Comparison of ENCODE assay signal across 9 cellular contexts in the genomic region with DNA sequence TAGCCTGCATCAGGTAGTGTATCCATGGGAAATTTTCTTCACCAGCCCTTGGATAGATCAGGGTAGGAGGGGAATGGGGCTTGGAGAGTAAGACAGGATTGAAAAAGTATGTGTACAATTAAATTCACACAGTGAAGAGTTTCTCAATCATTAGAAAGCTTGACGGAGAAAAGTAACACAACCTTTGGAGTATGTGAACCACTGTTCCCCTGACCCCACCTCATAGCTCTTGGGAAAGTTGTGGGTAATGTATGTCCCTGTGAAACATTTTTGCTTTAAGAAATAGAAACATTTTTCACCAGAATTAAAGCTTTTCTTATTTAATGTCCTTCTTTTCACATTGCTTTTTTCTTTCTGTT. TPM values are rescaled to one million over a fixed set of nuclear protein-coding genes. Genes with fewer than 3 reads are reported as not detected.
DNase-seq lines count a peak whose midpoint lies in the region; ATAC-seq lines count a peak whose summit lies in the region.
"Had no signal": no experiment of that assay in that cellular context is flagged by ENCODE, and none has a peak within 500 bp of the region (broad histone marks: within the 10 kb centered on the region; RNA-seq: fewer than 3 reads in every experiment).

No MANE protein-coding gene starts in this region.

- peak overlapping the region; percentile 45 to 65 (median 49) for H3K4me3 ChIP-seq in skeletal muscle tissue (ENCODE audit: low read length in 3 of 3)

- ATAC-seq in GM19328 (IDR thresholded peaks at IDR 0.05; ENCODE audit: unreplicated experiment) (peak; percentile 20), HG03045 (IDR thresholded peaks at IDR 0.05; ENCODE audit: unreplicated experiment) (peak; percentile 19)

- H3K27ac ChIP-seq in cingulate gyrus (ENCODE audit: low read depth, low read length) (peak overlapping the region; percentile 4), skeletal muscle tissue (ENCODE audit: low read depth, low read length) (peak overlapping the region; percentile 69)

- no peaks in the 10 kb centered on the region for H3K36me3 ChIP-seq in skeletal muscle tissue (ENCODE audit: control insufficient read depth in 3 of 3, insufficient read depth in 3 of 3, low read length in 3 of 3)

- in situ Hi-C loops in ACHN (cut with HindIII; ENCODE audit: low pct_ligation_motif_present, low pct_unique_long_range_greater_than_20kb, low sequenced_read_pairs), result no loop called here

- no peaks in the 10 kb centered on the region for H3K27me3 ChIP-seq in skeletal muscle tissue (ENCODE audit: control insufficient read depth in 3 of 3, insufficient read depth in 3 of 3, low read length in 3 of 3)

- H3K9me3 ChIP-seq in skeletal muscle tissue (ENCODE audit: control insufficient read depth in 3 of 3, low read length in 3 of 3), result no peaks in the 10 kb centered on the region

- DNase-seq in A172 (ENCODE audit: low spot score) (no peak), NCI-H2196 (lab: John Stamatoyannopoulos, UW; ENCODE audit: unreplicated experiment) (no peak), posterior cingulate gyrus (no peak), ACHN (no peak)

- H3K9ac ChIP-seq in skeletal muscle tissue (ENCODE audit: low read depth in 1 of 3, low read length in 3 of 3), result no peak overlapping the region

- intact Hi-C loops in posterior cingulate gyrus (cut with DNase I), result no loop called here

- H3K4me1 ChIP-seq in skeletal muscle tissue (ENCODE audit: control insufficient read depth in 3 of 3, insufficient read depth in 3 of 3, low read length in 3 of 3), result peaks cover 0 to 4% (median 3%) of the 10 kb centered on the region in 3 donors

RNA-seq across cellular contexts. Expression of gene CASP1, which starts 0.3 kb away (rescaled TPM):
- total RNA-seq in skeletal muscle tissue, result 11.5 TPM
- total RNA-seq in A172 (2014; rRNA removed; shearing (Covaris generic)), result 3.1 and 5.1 TPM in 2 replicates

RNA-seq across cellular contexts. Expression of gene CARD16, which starts 9.9 kb away (rescaled TPM):
- total RNA-seq in skeletal muscle tissue, result 4.2 TPM
- total RNA-seq in A172 (2014; rRNA removed; shearing (Covaris generic)), result 16.1 and 26.8 TPM in 2 replicates

RNA-seq across cellular contexts. Expression of gene CASP5, which starts 12.3 kb away (rescaled TPM):
- total RNA-seq in skeletal muscle tissue, result 0.52 TPM
- total RNA-seq in A172 (2014; rRNA removed; shearing (Covaris generic)), result not detected in 2 replicates
- total RNA-seq: RPMI7951 had no signal
